In genomic region chr2:159591221-159591620, GRCh38 we compare ENCODE assay signal across 24 cellular contexts.
"Had no signal": no experiment of that assay in that cellular context is flagged by ENCODE, and none has a peak within 500 bp of the region (broad histone marks: within the 10 kb centered on the region; RNA-seq: fewer than 3 reads in every experiment).

No MANE protein-coding gene starts in this region.

- H3K4me3 ChIP-seq: ascending aorta, neural progenitor cell, spleen, testis had no signal

- DNase-seq: activated CD4-positive, alpha-beta T cell treated with anti-CD3 and anti-CD28 coated beads for 48 hours; activated CD4-positive, alpha-beta T cell treated with anti-CD3 and anti-CD28 coated beads, Interleukin-2, amount 50 U/mL, for 48 hours; activated CD8-positive, alpha-beta memory T cell treated with anti-CD3 and anti-CD28 coated beads for 24 hours; activated effector memory CD4-positive, alpha-beta T cell treated with Interleukin-2 at 50 U/mL for 16 hours; activated naive CD4-positive, alpha-beta T cell treated with Interleukin-2 at 50 U/mL for 16 hours; brain microvascular endothelial cell; cortex of kidney; effector memory CD8-positive, alpha-beta T cell; foreskin fibroblast; head of caudate nucleus; hippocampal formation; left colon; natural killer cell; posterior cingulate gyrus; right cardiac atrium; spleen; stimulated activated naive CD4-positive, alpha-beta T cell treated with Interleukin-2 at 50 U/mL for 16 hours; testis had no signal

- H3K36me3 ChIP-seq: ascending aorta, brain microvascular endothelial cell, neural progenitor cell, spleen had no signal

- H3K4me1 ChIP-seq: ascending aorta, neural progenitor cell, spleen, testis had no signal

- H3K27ac ChIP-seq: ascending aorta, brain microvascular endothelial cell, neural progenitor cell, spleen, testis, VCaP had no signal

- H3K9me3 ChIP-seq: ascending aorta, spleen, testis had no signal

- H3K27me3 ChIP-seq: ascending aorta, brain microvascular endothelial cell, neural progenitor cell, spleen, testis had no signal

- FAIRE-seq: keratinocyte, urothelium cell line had no signal

- ATAC-seq: activated CD4-positive, CD25-positive, alpha-beta regulatory T cell treated with anti-CD3 and anti-CD28 coated beads, Interleukin-2, amount 50 U/mL, for 24 hours; effector memory CD8-positive, alpha-beta T cell; left colon; natural killer cell; right cardiac atrium had no signal
